In genomic region chr15:22979699-22980188, GRCh38 we compare ENCODE assay signal across 8 cellular contexts. TPM values are rescaled to one million over a fixed set of nuclear protein-coding genes. Genes with fewer than 3 reads are reported as not detected.
DNase-seq lines count a peak whose midpoint lies in the region; ATAC-seq and TF ChIP-seq lines count a peak whose summit lies in the region.

No MANE protein-coding gene starts in this region.

- peak; percentile 35 for DNase-seq in Daoy (ENCODE audit: low read depth)
- peak; percentile 53 for DNase-seq in OCI-M1 (lab: John Stamatoyannopoulos, UW)
- peak in 1 of 2 donors; percentile 39 for DNase-seq in cardiac fibroblast (ENCODE audit: low read depth in 2 of 2)
- DNase-seq in kidney tubule cell (ENCODE audit: low spot score), result peak; percentile 30
- peak in 1 of 2 donors; percentile 14 for DNase-seq in stimulated activated naive CD8-positive, alpha-beta T cell treated with anti-CD3 and anti-CD28 coated beads, Interleukin-15, amount 100 ng/mL, for 72 hours
- no peak for DNase-seq in putamen (ENCODE audit: low spot score)
- DNase-seq in activated gamma-delta T cell treated with Interleukin-2 at 50 U/mL for 16 hours, result no peak

- no peaks in the 10 kb centered on the region for H3K9me3 Mint-ChIP-seq in stimulated activated naive CD8-positive, alpha-beta T cell treated with anti-CD3 and anti-CD28 coated beads, Interleukin-15, amount 100 ng/mL, for 72 hours

- peaks cover 18% of the 10 kb centered on the region for H3K27me3 Mint-ChIP-seq in stimulated activated naive CD8-positive, alpha-beta T cell treated with anti-CD3 and anti-CD28 coated beads, Interleukin-15, amount 100 ng/mL, for 72 hours

- peaks cover 16% of the 10 kb centered on the region for H3K4me1 Mint-ChIP-seq in stimulated activated naive CD8-positive, alpha-beta T cell treated with anti-CD3 and anti-CD28 coated beads, Interleukin-15, amount 100 ng/mL, for 72 hours

- peak overlapping the region; percentile 7 to 80 for H3K27ac Mint-ChIP-seq in stimulated activated naive CD8-positive, alpha-beta T cell treated with anti-CD3 and anti-CD28 coated beads, Interleukin-15, amount 100 ng/mL, for 72 hours

- H3K4me3 ChIP-seq in cardiac fibroblast (replicated peaks in 1 of 2; ENCODE audit: low read depth in 2 of 2, low read length in 2 of 2), result peak overlapping the region; percentile 84 to 90

- peak overlapping the region; percentile 91 to 93 for H3K4me3 Mint-ChIP-seq in stimulated activated naive CD8-positive, alpha-beta T cell treated with anti-CD3 and anti-CD28 coated beads, Interleukin-15, amount 100 ng/mL, for 72 hours

- peak; percentile 16 for ATAC-seq in GM21737 (IDR thresholded peaks at IDR 0.05; ENCODE audit: unreplicated experiment)
- peak; percentile 50 for ATAC-seq in stimulated activated naive CD8-positive, alpha-beta T cell treated with anti-CD3 and anti-CD28 coated beads, Interleukin-15, amount 100 ng/mL, for 72 hours

- TF ChIP-seq CTCF in cardiac fibroblast (IDR thresholded peaks at IDR 0.05; ENCODE audit: low read depth, low read length), result no peak

RNA-seq across cellular contexts. Expression of gene CYFIP1, which starts 0.4 kb away (rescaled TPM):
- total RNA-seq in Daoy (2014; rRNA removed; shearing (Covaris generic)), result 55.8 and 80.3 TPM in 2 replicates

RNA-seq across cellular contexts. Expression of gene TUBGCP5, which starts 59.6 kb away (rescaled TPM):
- 17.2 and 18.5 TPM in 2 replicates for total RNA-seq in Daoy (2014; rRNA removed; shearing (Covaris generic))

Comparison
In these comparisons a context has a peak if more than half of its experiments do, and no peak if none do; other contexts are left out.
1. DNase-seq: peak in Daoy (single experiment), OCI-M1 (single experiment) and kidney tubule cell (single experiment); none in putamen (single experiment) and activated gamma-delta T cell treated with Interleukin-2 at 50 U/mL for 16 hours (single experiment).